In the genomic region with DNA sequence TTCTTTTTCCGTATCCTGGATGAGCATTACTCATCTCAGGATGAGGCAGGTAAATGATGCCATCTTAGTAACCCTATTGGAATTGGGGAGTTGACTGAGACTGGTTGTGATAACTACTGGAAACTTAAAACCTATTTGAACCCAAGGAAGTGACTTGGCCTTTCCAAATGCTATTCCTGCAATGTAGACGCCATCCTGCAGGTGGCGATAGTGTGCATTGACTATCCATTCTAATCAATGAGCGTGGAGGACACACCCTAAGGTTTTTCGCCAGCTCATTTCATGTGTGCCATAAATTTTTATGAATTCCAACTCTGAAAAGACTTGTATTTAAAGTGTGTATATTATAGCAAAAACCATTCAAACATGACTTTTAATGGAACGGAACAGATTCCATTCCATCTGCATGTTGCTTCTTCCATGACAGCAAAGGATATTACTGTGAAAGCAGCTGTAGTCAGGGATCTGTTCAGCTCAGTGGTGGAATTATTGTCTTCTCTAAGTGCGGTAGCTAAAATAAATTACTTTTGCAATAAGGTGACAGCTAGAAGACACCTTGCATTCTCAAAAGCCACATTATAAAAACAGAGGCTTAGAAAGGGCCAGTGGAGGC, we compare ENCODE assay signal across 9 cellular contexts. TPM values are rescaled to one million over a fixed set of nuclear protein-coding genes. Genes with fewer than 3 reads are reported as not detected.
A peak's percentile ranks its signal among the peaks of the same experiment; 100 is the strongest.
DNase-seq lines count a peak whose midpoint lies in the region; ATAC-seq and TF ChIP-seq lines count a peak whose summit lies in the region.
"Had no signal": no experiment of that assay in that cellular context is flagged by ENCODE, and none has a peak within 500 bp of the region (broad histone marks: within the 10 kb centered on the region; RNA-seq: fewer than 3 reads in every experiment).

No MANE protein-coding gene starts in this region.

- intact Hi-C loops in left ventricle myocardium inferior (cut with micrococcal nuclease) (no loop called here), Right ventricle myocardium superior (cut with DNase I) (no loop called here), thyroid gland (cut with DNase I) (no loop called here), natural killer cell (cut with micrococcal nuclease) (no loop called here)

- peaks cover 30% of the 10 kb centered on the region for H3K36me3 ChIP-seq in left ventricle myocardium inferior
- peaks cover 15 to 16% of the 10 kb centered on the region in 2 donors for H3K36me3 ChIP-seq in thyroid gland
- H3K36me3 ChIP-seq: HAP-1 had no signal

- DNase-seq in left ventricle myocardium inferior (no peak), Right ventricle myocardium superior (no peak), iPS DF 4.7 (ENCODE audit: extremely low read depth, low spot score) (peak; percentile 16), thyroid gland (peak; percentile 14 to 34), natural killer cell (no peak), DMS79 (lab: John Stamatoyannopoulos, UW) (no peak), NCI-H128 (lab: John Stamatoyannopoulos, UW; ENCODE audit: unreplicated experiment) (no peak)
- DNase-seq in T-helper 2 cell treated with Interferon-gamma antibody and Interleukin-4, amounts not matched to agents 5 μg/mL and 100 μg/mL, for 36 hours (ENCODE audit: low spot score), result peak; percentile 16

- WGBS in thyroid gland, 2 donors, result 58 to 63% methylated on average over 7 of the region's 7 CpGs

- H3K27ac ChIP-seq in left ventricle myocardium inferior (replicated peaks), result no peak overlapping the region
- no peak overlapping the region for H3K27ac ChIP-seq in thyroid gland

- TF ChIP-seq CTCF in left ventricle myocardium inferior (IDR thresholded peaks at IDR 0.05; ENCODE audit: borderline replicate concordance), result peak; percentile 39
- peak in 4 of 6 experiments; percentile 28 to 58 (median 48) for TF ChIP-seq CTCF in thyroid gland (IDR thresholded peaks at IDR 0.05)
- no peak for TF ChIP-seq CTCF in natural killer cell (IDR thresholded peaks at IDR 0.05)

- H3K27me3 Mint-ChIP-seq in T-helper 2 cell treated with Interferon-gamma antibody and Interleukin-4, amounts not matched to agents 5 μg/mL and 100 μg/mL, for 36 hours (ENCODE audit: low read depth), result no peaks in the 10 kb centered on the region
- peaks cover 0 to 7% of the 10 kb centered on the region in 2 donors for H3K27me3 Mint-ChIP-seq in natural killer cell (ENCODE audit: low read depth in 2 of 2)

- no peak for TF ChIP-seq POLR2A in thyroid gland (IDR thresholded peaks at IDR 0.05)

- H3K27me3 ChIP-seq in left ventricle myocardium inferior (ENCODE audit: low read depth) (no peaks in the 10 kb centered on the region), thyroid gland (no peaks in the 10 kb centered on the region)

- H3K4me3 ChIP-seq in left ventricle myocardium inferior (no peak overlapping the region), thyroid gland (replicated peaks in 1 of 3) (no peak overlapping the region)
- H3K4me3 ChIP-seq: HAP-1 had no signal

- no peaks in the 10 kb centered on the region for H3K4me1 Mint-ChIP-seq in T-helper 2 cell treated with Interferon-gamma antibody and Interleukin-4, amounts not matched to agents 5 μg/mL and 100 μg/mL, for 36 hours (ENCODE audit: low read depth)
- H3K4me1 Mint-ChIP-seq in natural killer cell, result no peaks in the 10 kb centered on the region

- no peak overlapping the region for H3K27ac Mint-ChIP-seq in T-helper 2 cell treated with Interferon-gamma antibody and Interleukin-4, amounts not matched to agents 5 μg/mL and 100 μg/mL, for 36 hours
- H3K27ac Mint-ChIP-seq in natural killer cell, result no peak overlapping the region

- no peaks in the 10 kb centered on the region for H3K36me3 Mint-ChIP-seq in T-helper 2 cell treated with Interferon-gamma antibody and Interleukin-4, amounts not matched to agents 5 μg/mL and 100 μg/mL, for 36 hours (ENCODE audit: low read depth)
- H3K36me3 Mint-ChIP-seq in natural killer cell, result no peaks in the 10 kb centered on the region

- H3K9me3 ChIP-seq in left ventricle myocardium inferior (replicated peaks) (peaks cover 26% of the 10 kb centered on the region), thyroid gland (no peaks in the 10 kb centered on the region)
- H3K9me3 ChIP-seq: HAP-1 had no signal

- H3K4me1 ChIP-seq in left ventricle myocardium inferior, result no peaks in the 10 kb centered on the region
- no peaks in the 10 kb centered on the region for H3K4me1 ChIP-seq in thyroid gland

- H3K4me3 Mint-ChIP-seq in T-helper 2 cell treated with Interferon-gamma antibody and Interleukin-4, amounts not matched to agents 5 μg/mL and 100 μg/mL, for 36 hours, result no peak overlapping the region
- H3K4me3 Mint-ChIP-seq in natural killer cell, result no peak overlapping the region

- peaks cover 5% of the 10 kb centered on the region for H3K9me3 Mint-ChIP-seq in T-helper 2 cell treated with Interferon-gamma antibody and Interleukin-4, amounts not matched to agents 5 μg/mL and 100 μg/mL, for 36 hours
- peaks cover 0 to 5% of the 10 kb centered on the region in 2 donors for H3K9me3 Mint-ChIP-seq in natural killer cell

- ATAC-seq in Right ventricle myocardium superior (ENCODE audit: poor library complexity) (no peak), natural killer cell (no peak)

RNA-seq across cellular contexts. Expression of a gene that starts 55.3 kb away (rescaled TPM):
- 0.49 TPM for total RNA-seq in left ventricle myocardium inferior
- total RNA-seq in Right ventricle myocardium superior, result 0.54 TPM
- total RNA-seq in thyroid gland, result 10 to 100 TPM in 1 of 4 donors, 1 to 10 TPM in 3; 2.8 to 17.2 (median 8.6) TPM
- 1 to 10 TPM in 1 of 3 donors, under 1 TPM in 1, not detected in 1; 0.65 to 1.6 TPM for total RNA-seq in natural killer cell

Comparison
In these comparisons a context has a peak if more than half of its experiments do, and no peak if none do; other contexts are left out.
1. DNase-seq: peak in T-helper 2 cell treated with Interferon-gamma antibody and Interleukin-4, amounts not matched to agents 5 μg/mL and 100 μg/mL, for 36 hours (single experiment), iPS DF 4.7 (single experiment) and thyroid gland (2 of 2); none in left ventricle myocardium inferior (single experiment), Right ventricle myocardium superior (single experiment), natural killer cell (single experiment), DMS79 (single experiment) and NCI-H128 (single experiment).